8 cellular contexts compared by ENCODE assay signal in the genomic region with DNA sequence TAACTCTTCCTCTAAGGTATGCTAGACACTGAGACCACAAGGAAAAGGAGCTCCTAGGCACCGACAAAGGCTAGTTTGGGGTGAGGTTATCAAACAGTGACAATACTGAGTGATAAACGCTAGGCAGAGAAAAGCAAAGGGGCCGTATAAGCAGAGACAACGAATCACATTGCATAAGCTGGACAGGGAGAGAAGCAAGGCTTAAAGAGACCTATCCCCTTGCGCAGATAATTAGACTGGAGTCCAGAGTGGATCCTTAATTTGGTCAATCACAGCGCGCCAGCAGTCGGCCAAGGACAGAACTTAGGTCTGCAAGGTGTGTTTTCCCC. TPM values are rescaled to one million over a fixed set of nuclear protein-coding genes. Genes with fewer than 3 reads are reported as not detected.
A peak's percentile ranks its signal among the peaks of the same experiment; 100 is the strongest.
DNase-seq lines count a peak whose midpoint lies in the region; TF ChIP-seq lines count a peak whose summit lies in the region.

No MANE protein-coding gene starts in this region.

- peak overlapping the region; percentile 70 for H3K4me3 ChIP-seq in SJSA1
- peak overlapping the region; percentile 86 to 92 (median 88) for H3K4me3 ChIP-seq in fibroblast of lung (replicated peaks in 1 of 4; ENCODE audit: control extremely low read depth in 1 of 4, insufficient read depth in 1 of 4, low read depth in 3 of 4, low read length in 4 of 4)
- H3K4me3 ChIP-seq in ovary = peak overlapping the region; percentile 58

- TF ChIP-seq CTCF in fibroblast of lung (conservative IDR thresholded peaks at IDR 0.05 in 1 of 2, IDR thresholded peaks at IDR 0.05 in 1 of 2; ENCODE audit: low read depth in 1 of 2, low read length in 2 of 2) (no peak), ovary (IDR thresholded peaks at IDR 0.05) (no peak)

- H3K27ac ChIP-seq in SJSA1 (peak overlapping the region; percentile 80), fibroblast of lung (ENCODE audit: insufficient read depth, low read length) (peak overlapping the region; percentile 99), ovary (peak overlapping the region; percentile 74 to 90)

- H3K27me3 ChIP-seq in SJSA1 (replicated peaks) (no peaks in the 10 kb centered on the region), fibroblast of lung (ENCODE audit: control insufficient read depth, insufficient read depth, low read length) (no peaks in the 10 kb centered on the region), ovary (no peaks in the 10 kb centered on the region)

- H3K4me1 ChIP-seq in SJSA1 (replicated peaks) = peaks cover under 1% of the 10 kb centered on the region
- peaks cover 3% of the 10 kb centered on the region for H3K4me1 ChIP-seq in fibroblast of lung (ENCODE audit: control insufficient read depth, extremely low read depth, insufficient read depth, low read length)
- peaks cover 2% of the 10 kb centered on the region for H3K4me1 ChIP-seq in ovary (ENCODE audit: insufficient read depth)

- H3K36me3 ChIP-seq in SJSA1 (peaks cover 11% of the 10 kb centered on the region; the same call in 1 of the 2 replicates), fibroblast of lung (ENCODE audit: control insufficient read depth, insufficient read depth, low read length) (peaks cover 4% of the 10 kb centered on the region), ovary (no peaks in the 10 kb centered on the region)

- no peak for TF ChIP-seq EP300 in ovary (IDR thresholded peaks at IDR 0.05)

- H2AFZ ChIP-seq in fibroblast of lung (ENCODE audit: low read length) = peak overlapping the region; percentile 88

- no peaks in the 10 kb centered on the region for H4K20me1 ChIP-seq in fibroblast of lung (ENCODE audit: control insufficient read depth, extremely low read depth, insufficient read depth, low read length)

- DNase-seq in NCI-H82 (lab: John Stamatoyannopoulos, UW) (peak; percentile 34), NCI-H82 treated with DMSO at 0.1 percent for 48 hours (lab: John Stamatoyannopoulos, UW; ENCODE audit: unreplicated experiment) (no peak), SJSA1 (ENCODE audit: low read depth in 1 of 2, low spot score in 2 of 2) (no peak), fibroblast of lung (ENCODE audit: low read depth in 2 of 2) (no peak), ovary (no peak), Ammon's horn (ENCODE audit: low spot score) (no peak), occipital lobe (lab: John Stamatoyannopoulos, UW) (no peak)
- DNase-seq in activated CD4-positive, alpha-beta T cell treated with anti-CD3 and anti-CD28 coated beads for 4 hours = no peak

- H3K9ac ChIP-seq in fibroblast of lung (ENCODE audit: insufficient read depth, low read length) = peak overlapping the region; percentile 96

- whole genome bisulfite sequencing in ovary, 3 donors = 0 to 1% (median 0%) methylated on average over 8 of the region's 8 CpGs

- TF ChIP-seq POLR2A in ovary (IDR thresholded peaks at IDR 0.05) = no peak

- H3K4me2 ChIP-seq in fibroblast of lung (ENCODE audit: extremely low read depth, insufficient read depth, low read length) = peak overlapping the region; percentile 99

- H3K9me3 ChIP-seq in SJSA1 (replicated peaks) = no peaks in the 10 kb centered on the region
- no peaks in the 10 kb centered on the region for H3K9me3 ChIP-seq in fibroblast of lung (ENCODE audit: control insufficient read depth, insufficient read depth, low read depth, low read length)
- no peaks in the 10 kb centered on the region for H3K9me3 ChIP-seq in ovary

- peaks cover 35% of the 10 kb centered on the region for H3K79me2 ChIP-seq in fibroblast of lung (ENCODE audit: control insufficient read depth, insufficient read depth, low read length)

- intact Hi-C loops in ovary (cut with DNase I) = no loop called here

RNA-seq across cellular contexts. Expression of gene SMU1, which starts 0.5 kb away (rescaled TPM):
- 12.9 and 17.0 TPM in 2 replicates for total RNA-seq in SJSA1 (2014; rRNA removed; shearing (Covaris generic))
- total RNA-seq in fibroblast of lung (31.0 and 32.6 TPM in 2 replicates), ovary (10 to 100 TPM; 14.9 to 28.6 (median 25.6) TPM), occipital lobe (46.5 TPM)
- polyA plus RNA-seq in fibroblast of lung (18.5 and 19.1 TPM in 2 replicates), ovary (10 to 100 TPM; 12.2 to 22.3 TPM)
- polyA plus RNA-seq in fibroblast of lung (2012) = 15.2 and 15.8 TPM in 2 replicates
- polyA minus RNA-seq in fibroblast of lung (ENCODE audit: low replicate concordance) = 5.4 and 7.4 TPM in 2 replicates

RNA-seq across cellular contexts. Expression of gene DNAJA1, which starts 50.9 kb away (rescaled TPM):
- 142 and 143 TPM in 2 replicates for total RNA-seq in SJSA1 (2014; rRNA removed; shearing (Covaris generic))
- total RNA-seq in fibroblast of lung (116 and 134 TPM in 2 replicates), ovary (100 to 1,000 TPM in 4 of 7 donors, 10 to 100 TPM in 3; 66.1 to 156 (median 112) TPM), occipital lobe (203 TPM)
- polyA plus RNA-seq in fibroblast of lung (163 and 165 TPM in 2 replicates), ovary (100 to 1,000 TPM in 1 of 2 donors, 10 to 100 TPM in 1; 62.6 to 159 TPM)
- polyA plus RNA-seq in fibroblast of lung (2012) = 128 and 145 TPM in 2 replicates
- polyA minus RNA-seq in fibroblast of lung (ENCODE audit: low replicate concordance) = 15.9 and 49.6 TPM in 2 replicates
